ENCODE assay signal across 24 cellular contexts in genomic region chr12:38157933-38158401, GRCh38.
"Had no signal": no experiment of that assay in that cellular context is flagged by ENCODE, and none has a peak within 500 bp of the region (broad histone marks: within the 10 kb centered on the region; RNA-seq: fewer than 3 reads in every experiment).

No MANE protein-coding gene starts in this region.

- H3K27ac ChIP-seq: left ventricle myocardium inferior, lower lobe of right lung, parathyroid adenoma, stomach, thyroid gland had no signal

- H3K4me1 ChIP-seq: left ventricle myocardium inferior, lower lobe of right lung, parathyroid adenoma, stomach, thyroid gland had no signal

- DNase-seq: cortex of kidney; effector memory CD8-positive, alpha-beta T cell; erythroblast; hypothalamus; immature natural killer cell; islet precursor cell; kidney glomerular epithelial cell; left colon; left ventricle myocardium inferior; lower lobe of right lung; natural killer cell; stimulated activated CD4-positive, alpha-beta T cell treated with anti-CD3 and anti-CD28 coated beads, Interleukin-2, amount 100 ng/mL, for 24 hours; stimulated activated CD4-positive, alpha-beta T cell treated with anti-CD3 and anti-CD28 coated beads, Interleukin-4, amount 100 ng/mL, for 24 hours; stimulated activated naive CD4-positive, alpha-beta T cell treated with Interleukin-2 at 50 U/mL for 16 hours; stomach; thyroid gland had no signal

- H3K9me3 Mint-ChIP-seq: effector memory CD8-positive, alpha-beta T cell had no signal

- H3K4me3 ChIP-seq: left ventricle myocardium inferior, lower lobe of right lung, smooth muscle cell, stomach, thyroid gland had no signal

- H3K9ac ChIP-seq: parathyroid adenoma had no signal

- H3K79me2 ChIP-seq: parathyroid adenoma had no signal

- H3K4me1 Mint-ChIP-seq: immature natural killer cell; natural killer cell; stimulated activated effector memory CD8-positive, alpha-beta T cell treated with anti-CD3 and anti-CD28 coated beads, Interleukin-12 subunit alpha, Interleukin-12 subunit beta, amount 100 ng/mL, for 72 hours had no signal

- H3K4me2 ChIP-seq: smooth muscle cell had no signal

- H2AFZ ChIP-seq: parathyroid adenoma had no signal

- H3K9me3 ChIP-seq: lower lobe of right lung, thyroid gland had no signal

- H3K27me3 ChIP-seq: stomach, thyroid gland had no signal

- H3K4me3 Mint-ChIP-seq: effector memory CD8-positive, alpha-beta T cell; immature natural killer cell; natural killer cell; stimulated activated effector memory CD8-positive, alpha-beta T cell treated with anti-CD3 and anti-CD28 coated beads, Interleukin-12 subunit alpha, Interleukin-12 subunit beta, amount 100 ng/mL, for 72 hours; type B pancreatic cell had no signal

- H3K36me3 ChIP-seq: left ventricle myocardium inferior, lower lobe of right lung, stomach, thyroid gland had no signal

- ATAC-seq: effector memory CD8-positive, alpha-beta T cell; left colon; lower lobe of right lung; natural killer cell; sciatic nerve; stimulated activated effector memory CD8-positive, alpha-beta T cell treated with anti-CD3 and anti-CD28 coated beads, Interleukin-12 subunit alpha, Interleukin-12 subunit beta, amount 100 ng/mL, for 72 hours had no signal

- FAIRE-seq: endometrium, frontal cortex had no signal

- H3K36me3 Mint-ChIP-seq: immature natural killer cell; natural killer cell; stimulated activated effector memory CD8-positive, alpha-beta T cell treated with anti-CD3 and anti-CD28 coated beads, Interleukin-12 subunit alpha, Interleukin-12 subunit beta, amount 100 ng/mL, for 72 hours; type B pancreatic cell had no signal

- H3K27me3 Mint-ChIP-seq: effector memory CD8-positive, alpha-beta T cell; progenitor cell of endocrine pancreas; type B pancreatic cell had no signal

- H3K27ac Mint-ChIP-seq: effector memory CD8-positive, alpha-beta T cell; immature natural killer cell; natural killer cell; progenitor cell of endocrine pancreas; stimulated activated effector memory CD8-positive, alpha-beta T cell treated with anti-CD3 and anti-CD28 coated beads, Interleukin-12 subunit alpha, Interleukin-12 subunit beta, amount 100 ng/mL, for 72 hours; type B pancreatic cell had no signal
